Comparison of ENCODE assay signal across 8 cellular contexts in genomic region chr2:57497489-57498096, GRCh38.
A peak's percentile ranks its signal among the peaks of the same experiment; 100 is the strongest.
DNase-seq lines count a peak whose midpoint lies in the region; ATAC-seq and TF ChIP-seq lines count a peak whose summit lies in the region.

No MANE protein-coding gene starts in this region.

- H3K27ac Mint-ChIP-seq in glutamatergic neuron (ENCODE audit: unreplicated experiment): no peak overlapping the region

- peak; percentile 93 for TF ChIP-seq CTCF in glutamatergic neuron (IDR thresholded peaks at IDR 0.05; ENCODE audit: partially characterized antibody, unreplicated experiment)
- TF ChIP-seq CTCF in prostate gland (IDR thresholded peaks at IDR 0.05): peak in 3 of 4 experiments; percentile 44 to 52 (median 44)

- ATAC-seq in GM19328 (IDR thresholded peaks at IDR 0.05; ENCODE audit: unreplicated experiment) (peak; percentile 75), HG03439 (IDR thresholded peaks at IDR 0.05; ENCODE audit: unreplicated experiment) (peak; percentile 68)

- H3K4me1 Mint-ChIP-seq in glutamatergic neuron (ENCODE audit: low read depth, unreplicated experiment): peaks cover 16% of the 10 kb centered on the region

- no peaks in the 10 kb centered on the region for H3K36me3 ChIP-seq in prostate gland

- no peaks in the 10 kb centered on the region for H3K27me3 Mint-ChIP-seq in glutamatergic neuron (ENCODE audit: unreplicated experiment)

- H3K27ac ChIP-seq in prostate gland: no peak overlapping the region

- no peak overlapping the region for H3K4me3 Mint-ChIP-seq in glutamatergic neuron (ENCODE audit: unreplicated experiment)

- peak; percentile 35 for DNase-seq in DMS153 (lab: John Stamatoyannopoulos, UW)
- DNase-seq in NCI-H345 treated with DMSO at 0.1 percent for 48 hours (lab: John Stamatoyannopoulos, UW; ENCODE audit: unreplicated experiment): peak; percentile 23
- DNase-seq in activated CD4-positive, alpha-beta T cell treated with anti-CD3 and anti-CD28 coated beads, Interleukin-2, amount 50 U/mL, for 48 hours: peak; percentile 8 to 29
- peak; percentile 59 for DNase-seq in glutamatergic neuron
- peak; percentile 10 for DNase-seq in prostate gland (ENCODE audit: low spot score)
- DNase-seq in activated CD4-positive, CD25-positive, alpha-beta regulatory T cell treated with anti-CD3 and anti-CD28 coated beads, Interleukin-2, amount 50 U/mL, for 72 hours: no peak

- intact Hi-C loops in prostate gland (cut with DNase I): no loop called here

- no peaks in the 10 kb centered on the region for H3K27me3 ChIP-seq in prostate gland (replicated peaks; ENCODE audit: insufficient read depth)

- no peaks in the 10 kb centered on the region for H3K9me3 ChIP-seq in prostate gland

- no peak overlapping the region for H3K4me3 ChIP-seq in prostate gland

- 14% methylated on average over 3 of the region's 3 CpGs for WGBS in prostate gland

- TF ChIP-seq POLR2A in prostate gland (IDR thresholded peaks at IDR 0.05): no peak

- H3K9me3 Mint-ChIP-seq in glutamatergic neuron (ENCODE audit: unreplicated experiment): peaks cover 1% of the 10 kb centered on the region

- peaks cover 8% of the 10 kb centered on the region for H3K36me3 Mint-ChIP-seq in glutamatergic neuron (ENCODE audit: unreplicated experiment)

- no peaks in the 10 kb centered on the region for H3K4me1 ChIP-seq in prostate gland (replicated peaks)
